8 cellular contexts compared by ENCODE assay signal in genomic region chr4:121656269-121656641, GRCh38. TPM values are rescaled to one million over a fixed set of nuclear protein-coding genes. Genes with fewer than 3 reads are reported as not detected.
A peak's percentile ranks its signal among the peaks of the same experiment; 100 is the strongest.
DNase-seq lines count a peak whose midpoint lies in the region; FAIRE-seq and TF ChIP-seq lines count a peak whose summit lies in the region.

No MANE protein-coding gene starts in this region.

- TF ChIP-seq POLR2A in GM12892 (IDR thresholded peaks at IDR 0.05; ENCODE audit: low read depth, low read length) (no peak), esophagus squamous epithelium (IDR thresholded peaks at IDR 0.05) (no peak), H54 (IDR thresholded peaks at IDR 0.05; ENCODE audit: low read depth, low read length) (no peak)

- intact Hi-C loops in esophagus squamous epithelium (cut with DNase I), result no loop called here

- peak; percentile 61 for DNase-seq in AG20443 (ENCODE audit: low spot score)
- no peak for DNase-seq in GM12892 (ENCODE audit: insufficient read length)
- DNase-seq in Jurkat, Clone E6-1 (ENCODE audit: low read depth, low spot score), result peak; percentile 37
- peak; percentile 61 for DNase-seq in SK-MEL-5 (ENCODE audit: low read depth, low spot score)
- no peak for DNase-seq in esophagus squamous epithelium (lab: John Stamatoyannopoulos, UW)
- peak; percentile 64 for DNase-seq in non-pigmented ciliary epithelial cell (ENCODE audit: low read depth)
- no peak for DNase-seq in putamen (ENCODE audit: low spot score)
- DNase-seq in H54 (ENCODE audit: insufficient read length, low spot score), result no peak

- H3K9me3 ChIP-seq in esophagus squamous epithelium, result no peaks in the 10 kb centered on the region

- FAIRE-seq in GM12892 (lab: Jason Lieb, UNC) (peak; percentile 70), H54 (lab: Jason Lieb, UNC) (no peak)

- H3K27me3 ChIP-seq in esophagus squamous epithelium, result no peaks in the 10 kb centered on the region

- WGBS in esophagus squamous epithelium, 2 donors, result 38 to 40% methylated on average over 5 of the region's 5 CpGs

- no peaks in the 10 kb centered on the region for H3K4me1 ChIP-seq in esophagus squamous epithelium

- peak in 4 of 6 experiments; percentile 14 to 54 (median 20) for TF ChIP-seq CTCF in esophagus squamous epithelium (IDR thresholded peaks at IDR 0.05)

- no peak overlapping the region for H3K4me3 ChIP-seq in Jurkat, Clone E6-1 (ENCODE audit: low read length)
- no peak overlapping the region for H3K4me3 ChIP-seq in esophagus squamous epithelium

- in situ Hi-C loops in SK-MEL-5 (cut with HindIII; ENCODE audit: low pct_unique_long_range_greater_than_20kb, low sequenced_read_pairs), result no loop called here

- H3K27ac ChIP-seq in esophagus squamous epithelium, result no peak overlapping the region

- H3K36me3 ChIP-seq in esophagus squamous epithelium, result no peaks in the 10 kb centered on the region

RNA-seq across cellular contexts. Expression of gene ANXA5, which starts 40.5 kb away (rescaled TPM):
- polyA plus RNA-seq in GM12892 (2012; ENCODE audit: missing spikeins), result 144 TPM
- 51.4 TPM for polyA plus RNA-seq in Jurkat, Clone E6-1 (2012; ENCODE audit: insufficient read depth, insufficient read length)
- total RNA-seq in SK-MEL-5 (2014; rRNA removed; shearing (Covaris generic)), result 1,224 and 1,287 TPM in 2 replicates
- 932 and 1,082 TPM in 2 replicates for polyA plus RNA-seq in SK-MEL-5 (2015; cell fraction: cytosol; rRNA removed)
- 799 and 1,073 TPM in 2 replicates for polyA plus RNA-seq in SK-MEL-5 (2015; cell fraction: nucleus; rRNA removed)
- total RNA-seq in esophagus squamous epithelium, result 100 to 1,000 TPM in 2 of 4 donors, 10 to 100 TPM in 2; 50.4 to 153 (median 117) TPM

Comparison
In these comparisons a context has a peak if more than half of its experiments do, and no peak if none do; other contexts are left out.
1. DNase-seq: peak in AG20443 (single experiment), Jurkat, Clone E6-1 (single experiment), SK-MEL-5 (single experiment) and non-pigmented ciliary epithelial cell (single experiment); none in GM12892 (single experiment), esophagus squamous epithelium (single experiment), putamen (single experiment) and H54 (single experiment).